Comparison of ENCODE assay signal across 8 cellular contexts in genomic region chr2:61179701-61180639, GRCh38. TPM values are rescaled to one million over a fixed set of nuclear protein-coding genes. Genes with fewer than 3 reads are reported as not detected.
DNase-seq lines count a peak whose midpoint lies in the region; ATAC-seq, FAIRE-seq and TF ChIP-seq lines count a peak whose summit lies in the region.

No MANE protein-coding gene starts in this region.

- H3F3A ChIP-seq in GM23338 (replicated peaks; ENCODE audit: low read depth) = 0 out of 2 replicates have a peak, but pooled peaks cover 9% of the 10 kb centered on the region

- no peak overlapping the region for H3K4me3 ChIP-seq in GM23338

- no peak overlapping the region for H3K27ac ChIP-seq in GM23338 (ENCODE audit: low read depth)

- ATAC-seq in GM23338 (no peak), Right ventricle myocardium superior (ENCODE audit: poor library complexity) (peak; percentile 59)

- H3K4me3 Mint-ChIP-seq in GM23338 = peak overlapping the region; percentile 15; the same call in 1 of the 3 replicates
- peak overlapping the region; percentile 92 for H3K4me3 Mint-ChIP-seq in activated T-helper 2 cell treated with anti-CD3 and anti-CD28 coated beads, Interferon-gamma antibody, Interleukin-2, Interleukin-4, amounts not matched to agents 10 μg/mL and 5 μg/mL and 100 μg/mL, durations not matched to agents 14 hours and 24 hours and 36 hours (ENCODE audit: low read depth)

- peaks cover 14% of the 10 kb centered on the region for H3K36me3 ChIP-seq in GM23338 (ENCODE audit: insufficient read depth)

- intact Hi-C loops in activated T-helper 2 cell treated with anti-CD3 and anti-CD28 coated beads, Interferon-gamma antibody, Interleukin-2, Interleukin-4, amounts not matched to agents 10 μg/mL and 5 μg/mL and 100 μg/mL, durations not matched to agents 14 hours and 24 hours and 36 hours (cut with micrococcal nuclease) = loop anchor here (5.0 kb wide), 1 partner anchor 373 kb away; no protein-coding TSS in a partner anchor
- intact Hi-C loops in Right ventricle myocardium superior (cut with DNase I) = no loop called here

- peak overlapping the region; percentile 47 for H3K27ac Mint-ChIP-seq in GM23338
- H3K27ac Mint-ChIP-seq in activated T-helper 2 cell treated with anti-CD3 and anti-CD28 coated beads, Interferon-gamma antibody, Interleukin-2, Interleukin-4, amounts not matched to agents 10 μg/mL and 5 μg/mL and 100 μg/mL, durations not matched to agents 14 hours and 24 hours and 36 hours = peak overlapping the region; percentile 30

- peaks cover 52% of the 10 kb centered on the region for H3K36me3 Mint-ChIP-seq in GM23338 (ENCODE audit: low read depth)
- peaks cover 64% of the 10 kb centered on the region for H3K36me3 Mint-ChIP-seq in activated T-helper 2 cell treated with anti-CD3 and anti-CD28 coated beads, Interferon-gamma antibody, Interleukin-2, Interleukin-4, amounts not matched to agents 10 μg/mL and 5 μg/mL and 100 μg/mL, durations not matched to agents 14 hours and 24 hours and 36 hours (ENCODE audit: low read depth)

- peaks cover 20% of the 10 kb centered on the region for H3K4me1 ChIP-seq in GM23338 (ENCODE audit: insufficient read depth)

- TF ChIP-seq CTCF in GM23338 (conservative IDR thresholded peaks at IDR 0.05; ENCODE audit: low read depth in 2 of 2) (no peak), GM13977 (IDR thresholded peaks at IDR 0.05; ENCODE audit: extremely low read depth, insufficient read depth, missing control alignments) (no peak)

- peaks cover 14% of the 10 kb centered on the region for H3K27me3 Mint-ChIP-seq in GM23338 (ENCODE audit: insufficient read depth, low read depth, poor library complexity)
- H3K27me3 Mint-ChIP-seq in activated T-helper 2 cell treated with anti-CD3 and anti-CD28 coated beads, Interferon-gamma antibody, Interleukin-2, Interleukin-4, amounts not matched to agents 10 μg/mL and 5 μg/mL and 100 μg/mL, durations not matched to agents 14 hours and 24 hours and 36 hours (ENCODE audit: low read depth) = peaks cover 3% of the 10 kb centered on the region

- H4K20me1 ChIP-seq in GM23338 (replicated peaks; ENCODE audit: insufficient read depth) = peaks cover 8% of the 10 kb centered on the region

- H3K79me2 ChIP-seq in GM23338 (replicated peaks; ENCODE audit: insufficient read depth) = peaks cover 13% of the 10 kb centered on the region

- H3K4me2 ChIP-seq in GM23338 = peak overlapping the region; percentile 55

- H3K4me1 Mint-ChIP-seq in GM23338 = peaks cover 34% of the 10 kb centered on the region
- H3K4me1 Mint-ChIP-seq in activated T-helper 2 cell treated with anti-CD3 and anti-CD28 coated beads, Interferon-gamma antibody, Interleukin-2, Interleukin-4, amounts not matched to agents 10 μg/mL and 5 μg/mL and 100 μg/mL, durations not matched to agents 14 hours and 24 hours and 36 hours (ENCODE audit: low read depth) = peaks cover 54% of the 10 kb centered on the region

- no peaks in the 10 kb centered on the region for H3K9me2 ChIP-seq in GM23338 (ENCODE audit: insufficient read depth)

- peaks cover 14% of the 10 kb centered on the region for H3K27me3 ChIP-seq in GM23338 (ENCODE audit: insufficient read depth)

- FAIRE-seq in frontal cortex (lab: Jason Lieb, UNC) = no peak

- H3K9me3 Mint-ChIP-seq in GM23338 = no peaks in the 10 kb centered on the region
- no peaks in the 10 kb centered on the region for H3K9me3 Mint-ChIP-seq in activated T-helper 2 cell treated with anti-CD3 and anti-CD28 coated beads, Interferon-gamma antibody, Interleukin-2, Interleukin-4, amounts not matched to agents 10 μg/mL and 5 μg/mL and 100 μg/mL, durations not matched to agents 14 hours and 24 hours and 36 hours

- in situ Hi-C loops in GM13977 (cut with MboI; ENCODE audit: low pct_unique_long_range_greater_than_20kb, low sequenced_read_pairs, unreplicated experiment) = no loop called here

- peak; percentile 10 for DNase-seq in GM23338 (ENCODE audit: low spot score)
- DNase-seq in activated T-helper 2 cell treated with anti-CD3 and anti-CD28 coated beads, Interferon-gamma antibody, Interleukin-2, Interleukin-4, amounts not matched to agents 10 μg/mL and 5 μg/mL and 100 μg/mL, durations not matched to agents 14 hours and 24 hours and 36 hours (ENCODE audit: low spot score) = no peak
- peak; percentile 90 for DNase-seq in Right ventricle myocardium superior
- peak; percentile 47 for DNase-seq in putamen (ENCODE audit: low spot score)
- no peak for DNase-seq in SKM-1 treated with dmso at 0.1 percent for 144 hours (lab: John Stamatoyannopoulos, UW; ENCODE audit: unreplicated experiment)
- no peak for DNase-seq in frontal cortex (ENCODE audit: low spot score in 2 of 2)
- no peak for DNase-seq in GM13977 (ENCODE audit: low spot score)
- DNase-seq in NCI-H524 (lab: John Stamatoyannopoulos, UW) = no peak

- H2AFZ ChIP-seq in GM23338 = no peak overlapping the region

TF ChIP-seq in GM23338, 12 proteins besides CTCF, POLR2A, EP300 and RAD21 (continues in another document):
- TF ChIP-seq, protein P1, sequence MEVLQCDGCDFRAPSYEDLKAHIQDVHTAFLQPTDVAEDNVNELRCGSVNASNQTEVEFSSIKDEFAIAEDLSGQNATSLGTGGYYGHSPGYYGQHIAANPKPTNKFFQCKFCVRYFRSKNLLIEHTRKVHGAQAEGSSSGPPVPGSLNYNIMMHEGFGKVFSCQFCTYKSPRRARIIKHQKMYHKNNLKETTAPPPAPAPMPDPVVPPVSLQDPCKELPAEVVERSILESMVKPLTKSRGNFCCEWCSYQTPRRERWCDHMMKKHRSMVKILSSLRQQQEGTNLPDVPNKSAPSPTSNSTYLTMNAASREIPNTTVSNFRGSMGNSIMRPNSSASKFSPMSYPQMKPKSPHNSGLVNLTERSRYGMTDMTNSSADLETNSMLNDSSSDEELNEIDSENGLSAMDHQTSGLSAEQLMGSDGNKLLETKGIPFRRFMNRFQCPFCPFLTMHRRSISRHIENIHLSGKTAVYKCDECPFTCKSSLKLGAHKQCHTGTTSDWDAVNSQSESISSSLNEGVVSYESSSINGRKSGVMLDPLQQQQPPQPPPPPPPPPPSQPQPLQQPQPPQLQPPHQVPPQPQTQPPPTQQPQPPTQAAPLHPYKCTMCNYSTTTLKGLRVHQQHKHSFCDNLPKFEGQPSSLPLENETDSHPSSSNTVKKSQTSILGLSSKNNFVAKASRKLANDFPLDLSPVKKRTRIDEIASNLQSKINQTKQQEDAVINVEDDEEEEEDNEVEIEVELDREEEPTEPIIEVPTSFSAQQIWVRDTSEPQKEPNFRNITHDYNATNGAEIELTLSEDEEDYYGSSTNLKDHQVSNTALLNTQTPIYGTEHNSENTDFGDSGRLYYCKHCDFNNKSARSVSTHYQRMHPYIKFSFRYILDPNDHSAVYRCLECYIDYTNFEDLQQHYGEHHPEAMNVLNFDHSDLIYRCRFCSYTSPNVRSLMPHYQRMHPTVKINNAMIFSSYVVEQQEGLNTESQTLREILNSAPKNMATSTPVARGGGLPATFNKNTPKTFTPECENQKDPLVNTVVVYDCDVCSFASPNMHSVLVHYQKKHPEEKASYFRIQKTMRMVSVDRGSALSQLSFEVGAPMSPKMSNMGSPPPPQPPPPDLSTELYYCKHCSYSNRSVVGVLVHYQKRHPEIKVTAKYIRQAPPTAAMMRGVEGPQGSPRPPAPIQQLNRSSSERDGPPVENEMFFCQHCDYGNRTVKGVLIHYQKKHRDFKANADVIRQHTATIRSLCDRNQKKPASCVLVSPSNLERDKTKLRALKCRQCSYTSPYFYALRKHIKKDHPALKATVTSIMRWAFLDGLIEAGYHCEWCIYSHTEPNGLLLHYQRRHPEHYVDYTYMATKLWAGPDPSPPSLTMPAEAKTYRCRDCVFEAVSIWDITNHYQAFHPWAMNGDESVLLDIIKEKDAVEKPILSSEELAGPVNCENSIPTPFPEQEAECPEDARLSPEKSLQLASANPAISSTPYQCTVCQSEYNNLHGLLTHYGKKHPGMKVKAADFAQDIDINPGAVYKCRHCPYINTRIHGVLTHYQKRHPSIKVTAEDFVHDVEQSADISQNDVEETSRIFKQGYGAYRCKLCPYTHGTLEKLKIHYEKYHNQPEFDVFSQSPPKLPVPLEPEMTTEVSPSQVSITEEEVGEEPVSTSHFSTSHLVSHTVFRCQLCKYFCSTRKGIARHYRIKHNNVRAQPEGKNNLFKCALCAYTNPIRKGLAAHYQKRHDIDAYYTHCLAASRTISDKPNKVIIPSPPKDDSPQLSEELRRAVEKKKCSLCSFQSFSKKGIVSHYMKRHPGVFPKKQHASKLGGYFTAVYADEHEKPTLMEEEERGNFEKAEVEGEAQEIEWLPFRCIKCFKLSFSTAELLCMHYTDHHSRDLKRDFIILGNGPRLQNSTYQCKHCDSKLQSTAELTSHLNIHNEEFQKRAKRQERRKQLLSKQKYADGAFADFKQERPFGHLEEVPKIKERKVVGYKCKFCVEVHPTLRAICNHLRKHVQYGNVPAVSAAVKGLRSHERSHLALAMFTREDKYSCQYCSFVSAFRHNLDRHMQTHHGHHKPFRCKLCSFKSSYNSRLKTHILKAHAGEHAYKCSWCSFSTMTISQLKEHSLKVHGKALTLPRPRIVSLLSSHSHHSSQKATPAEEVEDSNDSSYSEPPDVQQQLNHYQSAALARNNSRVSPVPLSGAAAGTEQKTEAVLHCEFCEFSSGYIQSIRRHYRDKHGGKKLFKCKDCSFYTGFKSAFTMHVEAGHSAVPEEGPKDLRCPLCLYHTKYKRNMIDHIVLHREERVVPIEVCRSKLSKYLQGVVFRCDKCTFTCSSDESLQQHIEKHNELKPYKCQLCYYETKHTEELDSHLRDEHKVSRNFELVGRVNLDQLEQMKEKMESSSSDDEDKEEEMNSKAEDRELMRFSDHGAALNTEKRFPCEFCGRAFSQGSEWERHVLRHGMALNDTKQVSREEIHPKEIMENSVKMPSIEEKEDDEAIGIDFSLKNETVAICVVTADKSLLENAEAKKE (CRISPR knock-in tag; IDR thresholded peaks at IDR 0.05) = no peak
- TF ChIP-seq EZH2phosphoT487 (IDR thresholded peaks at IDR 0.05; ENCODE audit: unreplicated experiment) (no peak), STAT1 (IDR thresholded peaks at IDR 0.05; ENCODE audit: unreplicated experiment) (no peak), EZH2 (IDR thresholded peaks at IDR 0.05; ENCODE audit: low read depth, unreplicated experiment) (no peak), ZNF331 (CRISPR knock-in tag; IDR thresholded peaks at IDR 0.05; ENCODE audit: low read depth) (no peak), ZNF114 (CRISPR knock-in tag; IDR thresholded peaks at IDR 0.05) (no peak), NANOG (IDR thresholded peaks at IDR 0.05; ENCODE audit: borderline replicate concordance) (no peak), POLR2AphosphoS5 (IDR thresholded peaks at IDR 0.05; ENCODE audit: low read depth) (no peak)

RNA-seq across cellular contexts. Expression of gene C2orf74, which starts 18.0 kb away (rescaled TPM):
- total RNA-seq in GM23338 (2014; rRNA removed; shearing (Covaris generic)) = 4.3 and 5.7 TPM in 2 replicates
- polyA plus RNA-seq in GM23338 (2016; fragmentation: Nextera tagmentation; extraction: Ambion mirVana) = 18.2 and 21.5 TPM in 2 replicates
- total RNA-seq in activated T-helper 2 cell treated with anti-CD3 and anti-CD28 coated beads, Interferon-gamma antibody, Interleukin-2, Interleukin-4, amounts not matched to agents 10 μg/mL and 5 μg/mL and 100 μg/mL, durations not matched to agents 14 hours and 24 hours and 36 hours = 7.7 and 7.9 TPM in 2 replicates
- 30.7 TPM for total RNA-seq in Right ventricle myocardium superior
- 2.9 TPM for total RNA-seq in frontal cortex

Comparison
In these comparisons a context has a peak if more than half of its experiments do, and no peak if none do; other contexts are left out.
1. DNase-seq: peak in GM23338 (single experiment), Right ventricle myocardium superior (single experiment) and putamen (single experiment); none in activated T-helper 2 cell treated with anti-CD3 and anti-CD28 coated beads, Interferon-gamma antibody, Interleukin-2, Interleukin-4, amounts not matched to agents 10 μg/mL and 5 μg/mL and 100 μg/mL, durations not matched to agents 14 hours and 24 hours and 36 hours (single experiment), SKM-1 treated with dmso at 0.1 percent for 144 hours (single experiment), frontal cortex (0 of 2), GM13977 (single experiment) and NCI-H524 (0 of 2).